In genomic region chr3:177598110-177598833, GRCh38 we compare ENCODE assay signal across 8 cellular contexts.
DNase-seq lines count a peak whose midpoint lies in the region; ATAC-seq, FAIRE-seq and TF ChIP-seq lines count a peak whose summit lies in the region.

No MANE protein-coding gene starts in this region.

- peak; percentile 4 for ATAC-seq in HG02973 (IDR thresholded peaks at IDR 0.05; ENCODE audit: unreplicated experiment)
- no peak for ATAC-seq in foreskin keratinocyte
- no peak for ATAC-seq in HG03095 (IDR thresholded peaks at IDR 0.05; ENCODE audit: unreplicated experiment)

- no peaks in the 10 kb centered on the region for H3K9me3 ChIP-seq in spleen
- no peaks in the 10 kb centered on the region for H3K9me3 ChIP-seq in kidney (ENCODE audit: control insufficient read depth in 1 of 2, low read length in 2 of 2)

- TF ChIP-seq POLR2A in spleen (IDR thresholded peaks at IDR 0.05) = no peak

- intact Hi-C loops in spleen (cut with DNase I; ENCODE audit: low total_unique reads) = no loop called here
- intact Hi-C loops in kidney (cut with DNase I) = no loop called here

- 40 to 65% (median 55%) methylated on average over 4 of the region's 4 CpGs for WGBS in spleen, 5 donors

- H3K36me3 ChIP-seq in spleen (no peaks in the 10 kb centered on the region), kidney (ENCODE audit: control insufficient read depth in 1 of 2, insufficient read depth in 2 of 2, low read length in 2 of 2) (no peaks in the 10 kb centered on the region)

- H3K4me1 ChIP-seq in foreskin keratinocyte = peaks cover 61% of the 10 kb centered on the region
- peaks cover 36 to 91% (median 71%) of the 10 kb centered on the region in 6 donors for H3K4me1 ChIP-seq in spleen
- H3K4me1 ChIP-seq in kidney (ENCODE audit: control insufficient read depth in 1 of 2, insufficient read depth in 1 of 2, low read depth in 1 of 2, low read length in 2 of 2) = peaks cover 22 to 35% of the 10 kb centered on the region in 2 donors

- no peak overlapping the region for H3K9ac ChIP-seq in kidney (ENCODE audit: low read length in 2 of 2)

- DNase-seq in foreskin keratinocyte (no peak), spleen (no peak), kidney (no peak), T-helper 9 cell (no peak)
- no peak for DNase-seq in stimulated activated CD8-positive, alpha-beta memory T cell treated with anti-CD3 and anti-CD28 coated beads, Interleukin-4, amount 100 ng/mL, for 48 hours

- peak overlapping the region in 1 of 8 donors; percentile 29 for H3K4me3 ChIP-seq in spleen
- no peak overlapping the region for H3K4me3 ChIP-seq in kidney (ENCODE audit: low read length in 2 of 2)

- H3K27ac ChIP-seq in VCaP (peak overlapping the region; percentile 89), foreskin keratinocyte (peak overlapping the region; percentile 24), spleen (peak overlapping the region in 7 of 8 donors; percentile 65 to 83 (median 80)), kidney (ENCODE audit: low read depth in 2 of 2, low read length in 2 of 2) (peak overlapping the region in 1 of 2 donors; percentile 40)

- no peak for FAIRE-seq in kidney (lab: Jason Lieb, UNC)

- H3K27me3 ChIP-seq in foreskin keratinocyte (no peaks in the 10 kb centered on the region), spleen (replicated peaks in 1 of 7) (no peaks in the 10 kb centered on the region)

- no peak for TF ChIP-seq CTCF in VCaP (conservative IDR thresholded peaks at IDR 0.05)
- TF ChIP-seq CTCF in foreskin keratinocyte (conservative IDR thresholded peaks at IDR 0.05) = no peak
- TF ChIP-seq CTCF in spleen (IDR thresholded peaks at IDR 0.05 in 8 of 11, conservative IDR thresholded peaks at IDR 0.05 in 3 of 11) = no peak
- no peak for TF ChIP-seq CTCF in kidney (IDR thresholded peaks at IDR 0.05; ENCODE audit: borderline replicate concordance, extremely low read depth, insufficient read depth)
